15 cellular contexts compared by ENCODE assay signal in the genomic region with DNA sequence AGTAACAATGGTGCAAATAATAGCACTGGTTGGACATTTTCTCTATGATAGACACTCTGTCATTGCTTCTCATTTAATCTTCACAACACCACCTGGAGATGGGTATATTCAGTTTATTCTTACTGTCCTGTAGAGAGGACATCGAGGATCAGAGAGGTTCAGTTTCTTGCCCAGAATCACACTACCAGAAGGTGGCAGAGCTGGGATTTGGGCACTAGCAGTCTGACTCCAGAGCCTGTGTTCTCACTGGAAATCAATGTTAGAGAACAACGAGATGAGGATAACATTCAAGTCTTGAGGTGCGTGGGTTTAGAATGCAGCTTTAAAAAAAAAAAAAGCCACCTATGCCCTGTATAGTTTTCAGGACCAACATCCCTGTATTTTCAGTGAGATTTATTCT.
"Had no signal": no experiment of that assay in that cellular context is flagged by ENCODE, and none has a peak within 500 bp of the region (broad histone marks: within the 10 kb centered on the region; RNA-seq: fewer than 3 reads in every experiment).

No MANE protein-coding gene starts in this region.

- H3K27ac ChIP-seq: right atrium auricular region, tibial artery had no signal

- DNase-seq: activated CD4-positive, alpha-beta T cell treated with anti-CD3 and anti-CD28 coated beads for 48 hours; activated CD8-positive, alpha-beta T cell treated with anti-CD3 and anti-CD28 coated beads, Interleukin-2, amount 10 ng/mL, durations not matched to agents 7 days and 5 days; activated naive CD4-positive, alpha-beta T cell treated with anti-CD3 and anti-CD28 coated beads for 36 hours; central memory CD4-positive, alpha-beta T cell; cortex of kidney; effector CD8-positive, alpha-beta T cell; immature natural killer cell; left cardiac atrium; naive thymus-derived CD8-positive, alpha-beta T cell; posterior cingulate gyrus; T-helper 9 cell; tibial artery had no signal

- H3K4me1 ChIP-seq: right atrium auricular region, tibial artery had no signal

- H3K36me3 ChIP-seq: right atrium auricular region, tibial artery had no signal

- H3K4me2 ChIP-seq: smooth muscle cell had no signal

- H3K27me3 ChIP-seq: right atrium auricular region, tibial artery had no signal

- H3K4me3 ChIP-seq: lung, right atrium auricular region, smooth muscle cell, tibial artery had no signal

- H3K9me3 ChIP-seq: right atrium auricular region, tibial artery had no signal

- ATAC-seq: activated CD8-positive, alpha-beta T cell treated with anti-CD3 and anti-CD28 coated beads, Interleukin-2, amount 10 ng/mL, durations not matched to agents 7 days and 5 days; left cardiac atrium; naive thymus-derived CD8-positive, alpha-beta T cell had no signal
